Comparison of ENCODE assay signal across 10 cellular contexts in the genomic region with DNA sequence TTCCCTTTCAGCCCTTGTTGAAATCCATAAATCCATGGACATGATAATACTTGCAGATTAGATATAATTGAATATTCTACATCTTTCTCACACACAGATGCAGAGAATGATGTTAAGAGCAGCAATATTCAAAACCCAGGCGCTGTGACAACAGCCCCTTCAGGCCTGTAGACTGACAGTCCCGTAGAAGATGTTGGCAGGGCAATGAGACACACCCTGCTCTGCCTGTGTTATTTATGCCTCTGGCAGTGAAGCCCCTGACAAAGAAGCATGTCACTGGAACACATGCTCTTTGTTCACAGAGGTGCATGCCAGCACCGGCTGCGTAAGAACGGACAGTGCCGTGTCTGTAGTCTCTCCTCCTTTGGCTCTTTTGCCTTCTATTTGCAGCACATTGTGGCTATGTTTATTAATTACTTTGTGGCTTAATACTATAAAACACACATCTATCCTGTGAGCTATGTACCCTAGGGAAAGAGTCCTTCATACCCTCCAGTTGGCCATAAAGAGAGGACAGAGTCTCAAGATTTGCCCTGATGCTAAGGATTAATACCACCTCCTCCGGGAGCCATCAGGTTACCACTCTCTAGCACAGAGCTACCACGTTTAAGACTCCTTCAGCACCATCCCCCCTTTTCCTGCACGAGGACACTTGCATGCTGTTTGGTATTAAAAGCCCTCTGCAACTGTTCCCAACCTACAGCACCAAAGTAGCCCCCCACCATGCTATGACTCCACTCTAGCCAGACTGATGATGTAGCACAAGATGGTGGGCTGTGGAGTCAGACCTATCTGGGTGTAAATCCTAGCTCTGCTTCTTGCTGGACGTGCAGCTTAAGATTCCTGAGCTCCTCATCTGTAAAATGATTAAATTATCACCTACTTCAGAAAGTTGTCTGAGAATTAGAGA. TPM values are rescaled to one million over a fixed set of nuclear protein-coding genes. Genes with fewer than 3 reads are reported as not detected.
DNase-seq lines count a peak whose midpoint lies in the region; ATAC-seq and TF ChIP-seq lines count a peak whose summit lies in the region.
"Had no signal": no experiment of that assay in that cellular context is flagged by ENCODE, and none has a peak within 500 bp of the region (broad histone marks: within the 10 kb centered on the region; RNA-seq: fewer than 3 reads in every experiment).

No MANE protein-coding gene starts in this region.

- H4K20me1 ChIP-seq in IMR-90 (ENCODE audit: insufficient read depth, low read length) (peaks cover 12% of the 10 kb centered on the region), SK-N-SH (ENCODE audit: insufficient read depth) (peaks cover 7% of the 10 kb centered on the region; the same call in 1 of the 2 replicates)

- H3K4me1 Mint-ChIP-seq in activated CD4-positive, alpha-beta memory T cell treated with anti-CD3 and anti-CD28 coated beads for 36 hours (ENCODE audit: low read depth), result peaks cover 21% of the 10 kb centered on the region

- H3K27me3 ChIP-seq in IMR-90 (ENCODE audit: control insufficient read depth, insufficient read depth, low read length) (no peaks in the 10 kb centered on the region; the same call in 1 of the 2 replicates), SK-N-SH (ENCODE audit: insufficient read depth) (no peaks in the 10 kb centered on the region), H7 (ENCODE audit: control insufficient read depth, insufficient read depth, low read length) (peaks cover 58% of the 10 kb centered on the region)

- H3K36me3 Mint-ChIP-seq in activated CD4-positive, alpha-beta memory T cell treated with anti-CD3 and anti-CD28 coated beads for 36 hours, result no peaks in the 10 kb centered on the region

- H2BK15ac ChIP-seq in IMR-90 (ENCODE audit: low read depth, low read length), result no peak overlapping the region

- no peak overlapping the region for H3K56ac ChIP-seq in IMR-90 (ENCODE audit: extremely low read depth, insufficient read depth, low read length)

- TF ChIP-seq CTCF in IMR-90 (conservative IDR thresholded peaks at IDR 0.05; ENCODE audit: low read depth, low read length) (no peak), SK-N-SH (IDR thresholded peaks at IDR 0.05) (no peak)

- TF ChIP-seq EP300 in SK-N-SH (IDR thresholded peaks at IDR 0.05; ENCODE audit: borderline replicate concordance in 1 of 2, low read depth in 1 of 2, low read length in 1 of 2), result peak in 1 of 2 experiments; percentile 57; a peak in 1 of 4 replicates

- TF ChIP-seq POLR2A in IMR-90 (IDR thresholded peaks at IDR 0.05; ENCODE audit: low read depth, low read length), result no peak

- H3K23ac ChIP-seq in IMR-90 (ENCODE audit: low read depth, low read length), result peak overlapping the region; percentile 56

- no peaks in the 10 kb centered on the region for H3K36me3 ChIP-seq in IMR-90 (ENCODE audit: control insufficient read depth, insufficient read depth, low read length)
- H3K36me3 ChIP-seq in SK-N-SH (replicated peaks in 1 of 2; ENCODE audit: control insufficient read depth in 1 of 2, insufficient read depth in 2 of 2, low read length in 1 of 2), result no peaks in the 10 kb centered on the region
- H3K36me3 ChIP-seq in H7 (replicated peaks; ENCODE audit: control insufficient read depth, insufficient read depth, low read length), result no peaks in the 10 kb centered on the region

- no peak overlapping the region for H3K4me3 ChIP-seq in IMR-90 (ENCODE audit: insufficient read depth, low read depth, low read length)
- H3K4me3 ChIP-seq in SK-N-SH (ENCODE audit: low read depth in 2 of 2, low read length in 1 of 2), result no peak overlapping the region
- no peak overlapping the region for H3K4me3 ChIP-seq in H7 (ENCODE audit: insufficient read depth, low read depth, low read length)

- no TSS peak for BruUV-seq in IMR-90 (replicated peaks; lab: Mats Ljungman, UMichigan)

- H3K9me3 Mint-ChIP-seq in activated CD4-positive, alpha-beta memory T cell treated with anti-CD3 and anti-CD28 coated beads for 36 hours, result no peaks in the 10 kb centered on the region

- no peak for DNase-seq in IMR-90
- DNase-seq in SK-N-SH, result peak; percentile 61
- peak; percentile 17 to 85 (median 66) for DNase-seq in head of caudate nucleus
- peak; percentile 68 for DNase-seq in putamen (ENCODE audit: low spot score)
- no peak for DNase-seq in activated CD4-positive, alpha-beta memory T cell treated with anti-CD3 and anti-CD28 coated beads for 36 hours
- DNase-seq in SIG-M5 treated with dmso at 0.1 percent for 504 hours (lab: John Stamatoyannopoulos, UW; ENCODE audit: unreplicated experiment), result no peak
- no peak for DNase-seq in H7

- no peak overlapping the region for H3K18ac ChIP-seq in IMR-90 (ENCODE audit: low read depth, low read length)

- H3K9me3 ChIP-seq in IMR-90 (ENCODE audit: control insufficient read depth, insufficient read depth, low read length) (no peaks in the 10 kb centered on the region), SK-N-SH (no peaks in the 10 kb centered on the region)

- no peak overlapping the region for H3K27ac ChIP-seq in IMR-90 (ENCODE audit: insufficient read depth, low read length)
- peak overlapping the region in 1 of 2 experiments; percentile 64; a peak in 2 of 4 replicates for H3K27ac ChIP-seq in SK-N-SH (ENCODE audit: low read depth in 2 of 2, low read length in 1 of 2)

- dilution Hi-C loops in IMR-90 (cut with HindIII; ENCODE audit: low sequenced_read_pairs, unreplicated experiment), result no loop called here

- ATAC-seq in IMR-90 (ENCODE audit: low read depth) (no peak), GM19395 (IDR thresholded peaks at IDR 0.05; ENCODE audit: unreplicated experiment) (no peak)
- ATAC-seq: esophagus mucosa had no signal

- peaks cover 0 to 8% of the 10 kb centered on the region in 2 experiments; a peak in 2 of 4 replicates for H3K79me1 ChIP-seq in IMR-90 (ENCODE audit: low read depth in 1 of 2, low read length in 2 of 2)

- POLR2A ChIA-PET in IMR-90 (lab: Charles Lee; ENCODE audit: unreplicated experiment) (no interaction called here), SK-N-SH (lab: Yijun Ruan, JAX) (interaction anchor here (1.0 kb wide), 1 partner anchor 59 kb away, joined by 4 read pairs; the partner anchor contains the start of gene TRMO)
- POLR2A ChIA-PET in activated CD4-positive, alpha-beta memory T cell treated with anti-CD3 and anti-CD28 coated beads for 36 hours (lab: Charles Lee), result interaction anchor here (1.8 to 3.0 kb wide), 2 partner anchors 22 to 348 kb away, joined by 7 to 9 read pairs; partner anchors contain the start of genes NCBP1 and TSTD2

- no peak overlapping the region for H4K8ac ChIP-seq in IMR-90 (ENCODE audit: low read depth in 2 of 2, low read length in 2 of 2)

- H3K27ac Mint-ChIP-seq in activated CD4-positive, alpha-beta memory T cell treated with anti-CD3 and anti-CD28 coated beads for 36 hours, result no peak overlapping the region

- no peaks in the 10 kb centered on the region for H3K9me2 ChIP-seq in SK-N-SH

- no peak overlapping the region for H2BK120ac ChIP-seq in IMR-90 (ENCODE audit: low read depth, low read length)

- H2AFZ ChIP-seq in IMR-90 (replicated peaks; ENCODE audit: low read length, poor library complexity) (no peak overlapping the region), SK-N-SH (ENCODE audit: low read depth) (no peak overlapping the region)

- TF ChIP-seq RAD21 in IMR-90 (IDR thresholded peaks at IDR 0.05; ENCODE audit: low read length), result no peak
- no peak for TF ChIP-seq RAD21 in SK-N-SH (IDR thresholded peaks at IDR 0.05; ENCODE audit: low read length)

- no peak overlapping the region for H4K5ac ChIP-seq in IMR-90 (ENCODE audit: low read depth, low read length)

- CTCF ChIA-PET in IMR-90 (lab: Yijun Ruan, JAX) (no interaction called here), SK-N-SH (lab: Yijun Ruan, JAX) (interaction anchor here (0.7 to 9.2 kb wide), 6 partner anchors 9 to 59 kb away, joined by 3 to 90 read pairs (median 4); partner anchors contain the start of gene TRMO)
- CTCF ChIA-PET in activated CD4-positive, alpha-beta memory T cell treated with anti-CD3 and anti-CD28 coated beads for 36 hours (lab: Charles Lee), result interaction anchor here (1.0 to 5.0 kb wide), 3 partner anchors 53 to 92 kb away, joined by 3 to 36 read pairs (median 20); partner anchors contain the start of gene TRMO

- intact Hi-C loops in IMR-90 (cut with micrococcal nuclease) (no loop called here), head of caudate nucleus (cut with DNase I) (loop anchor here (5.0 kb wide), 3 partner anchors 59 to 284 kb away; partner anchors contain the start of genes NANS, TRMO and XPA)
- intact Hi-C loops in activated CD4-positive, alpha-beta memory T cell treated with anti-CD3 and anti-CD28 coated beads for 36 hours (cut with micrococcal nuclease), result loop anchor here (5.0 kb wide), 1 partner anchor 121 kb away; no protein-coding TSS in a partner anchor

- peaks cover 2% of the 10 kb centered on the region; the same call in 1 of the 2 replicates for H3K9me1 ChIP-seq in IMR-90 (ENCODE audit: insufficient read depth, low read length)

- H2AK9ac ChIP-seq in IMR-90 (replicated peaks; ENCODE audit: low read depth, low read length, poor library complexity), result peak overlapping the region; percentile 57

- H3K14ac ChIP-seq in IMR-90 (replicated peaks; ENCODE audit: low read depth, low read length), result no peak overlapping the region

- peaks cover 27% of the 10 kb centered on the region for H3K79me2 ChIP-seq in SK-N-SH (ENCODE audit: insufficient read depth)

- H3K4ac ChIP-seq in IMR-90 (ENCODE audit: low read depth, low read length), result 0 out of 2 replicates have a peak overlapping the region, but pooled peaks have one; percentile 17

- H3K9ac ChIP-seq in IMR-90 (ENCODE audit: low read depth, low read length) (no peak overlapping the region), SK-N-SH (no peak overlapping the region)

- no peak overlapping the region for H3K4me2 ChIP-seq in IMR-90 (ENCODE audit: low read depth, low read length)
- no peak overlapping the region for H3K4me2 ChIP-seq in SK-N-SH

- H2BK5ac ChIP-seq in IMR-90 (ENCODE audit: low read depth, low read length, poor library complexity, severe bottlenecking), result no peak overlapping the region

- in situ Hi-C loops in IMR-90 (cut with MboI; ENCODE audit: low sequenced_read_pairs), result no loop called here

- H2AK5ac ChIP-seq in IMR-90 (ENCODE audit: low read depth, low read length), result no peak overlapping the region

- no peak overlapping the region for H3K4me3 Mint-ChIP-seq in activated CD4-positive, alpha-beta memory T cell treated with anti-CD3 and anti-CD28 coated beads for 36 hours

- no peak overlapping the region for H4K91ac ChIP-seq in IMR-90 (ENCODE audit: insufficient read depth, low read depth, low read length)

- 65% methylated on average over 4 of the region's 10 CpGs; no CpG with 5 or more reads in 1 of the 2 experiments for whole genome bisulfite sequencing in IMR-90 (ENCODE audit: extremely low coverage in 2 of 2, insufficient read length in 1 of 2), 2 experiments
- WGBS in SK-N-SH (ENCODE audit: low lambda C conversion rate), result 79% methylated on average over 10 of the region's 10 CpGs

- H3K4me1 ChIP-seq in IMR-90 (ENCODE audit: control insufficient read depth, insufficient read depth, low read length) (peaks cover 3% of the 10 kb centered on the region; the same call in 1 of the 2 replicates), SK-N-SH (ENCODE audit: control insufficient read depth in 1 of 2, insufficient read depth in 2 of 2, low read depth in 1 of 2, low read length in 1 of 2) (peaks cover 4 to 25% of the 10 kb centered on the region in 2 experiments; a peak in 2 of 4 replicates)

- no peaks in the 10 kb centered on the region for H3K27me3 Mint-ChIP-seq in activated CD4-positive, alpha-beta memory T cell treated with anti-CD3 and anti-CD28 coated beads for 36 hours

- no peak overlapping the region for H2BK20ac ChIP-seq in IMR-90 (ENCODE audit: low read depth, low read length)

- H3F3A ChIP-seq in SK-N-SH (replicated peaks; ENCODE audit: insufficient read depth), result peaks cover 2% of the 10 kb centered on the region

RNA-seq across cellular contexts. Expression of gene ANP32B, which starts 2.0 kb away (rescaled TPM):
- 3.9 and 9.4 TPM in 2 replicates for total RNA-seq in IMR-90 (2012; rRNA removed)
- polyA plus RNA-seq in IMR-90 (2012; rRNA removed) (40.7 and 46.8 TPM in 2 replicates), SK-N-SH (2012; rRNA removed) (21.6 and 28.4 TPM in 2 replicates)
- 9.5 and 10.7 TPM in 2 replicates for polyA plus RNA-seq in IMR-90 (2012; cell fraction: cytosol; rRNA removed)
- 3.9 and 12.4 TPM in 2 replicates for polyA plus RNA-seq in IMR-90 (2012; cell fraction: nucleus; rRNA removed; ENCODE audit: low replicate concordance)
- 42.1 and 66.2 TPM in 2 replicates for polyA plus RNA-seq in SK-N-SH (2012; cell fraction: cytosol; rRNA removed)
- polyA plus RNA-seq in SK-N-SH (2012; cell fraction: nucleus; rRNA removed), result 11.4 and 12.7 TPM in 2 replicates
- 100 to 1,000 TPM; 352 to 358 TPM for total RNA-seq in activated CD4-positive, alpha-beta memory T cell treated with anti-CD3 and anti-CD28 coated beads for 36 hours
- total RNA-seq in H7 (2014; rRNA removed; shearing (Covaris generic)), result 6.7 and 10.6 TPM in 2 replicates

RNA-seq across cellular contexts. Expression of gene HEMGN, which starts 43.2 kb away (rescaled TPM):
- not detected in 2 replicates for total RNA-seq in IMR-90 (2012; rRNA removed)
- polyA plus RNA-seq in IMR-90 (2012; rRNA removed) (not detected in 2 replicates), SK-N-SH (2012; rRNA removed) (not detected in 2 replicates)
- not detected in 2 replicates for polyA plus RNA-seq in IMR-90 (2012; cell fraction: cytosol; rRNA removed)
- polyA plus RNA-seq in IMR-90 (2012; cell fraction: nucleus; rRNA removed; ENCODE audit: low replicate concordance), result not detected in 2 replicates
- not detected in 2 replicates for polyA plus RNA-seq in SK-N-SH (2012; cell fraction: cytosol; rRNA removed)
- not detected in 2 replicates for polyA plus RNA-seq in SK-N-SH (2012; cell fraction: nucleus; rRNA removed)
- total RNA-seq in activated CD4-positive, alpha-beta memory T cell treated with anti-CD3 and anti-CD28 coated beads for 36 hours, result under 1 TPM; 0.69 to 0.99 TPM
- total RNA-seq in H7 (2014; rRNA removed; shearing (Covaris generic)), result not detected in 2 replicates
- total RNA-seq: esophagus mucosa, pulmonary artery endothelial cell had no signal

RNA-seq across cellular contexts. Expression of gene TRMO, which starts 58.9 kb away (rescaled TPM):
- 17.5 and 19.9 TPM in 2 replicates for total RNA-seq in IMR-90 (2012; rRNA removed)
- 7.6 and 10.2 TPM in 2 replicates for polyA plus RNA-seq in IMR-90 (2012; rRNA removed)
- 3.2 and 5.4 TPM in 2 replicates for polyA plus RNA-seq in IMR-90 (2012; cell fraction: cytosol; rRNA removed)
- polyA plus RNA-seq in IMR-90 (2012; cell fraction: nucleus; rRNA removed; ENCODE audit: low replicate concordance), result 4.2 and 23.8 TPM in 2 replicates
- 8.1 and 11.8 TPM in 2 replicates for polyA plus RNA-seq in SK-N-SH (2012; rRNA removed)
- 7.8 and 10.0 TPM in 2 replicates for polyA plus RNA-seq in SK-N-SH (2012; cell fraction: cytosol; rRNA removed)
- polyA plus RNA-seq in SK-N-SH (2012; cell fraction: nucleus; rRNA removed), result 10.5 and 20.3 TPM in 2 replicates
- total RNA-seq in activated CD4-positive, alpha-beta memory T cell treated with anti-CD3 and anti-CD28 coated beads for 36 hours, result 10 to 100 TPM; 13.3 to 13.4 TPM
- 4.3 and 5.9 TPM in 2 replicates for total RNA-seq in H7 (2014; rRNA removed; shearing (Covaris generic))

Comparison
In these comparisons a context has a peak if more than half of its experiments do, and no peak if none do; other contexts are left out.
1. DNase-seq: peak in SK-N-SH (single experiment), head of caudate nucleus (42 of 42) and putamen (single experiment); none in IMR-90 (single experiment), activated CD4-positive, alpha-beta memory T cell treated with anti-CD3 and anti-CD28 coated beads for 36 hours (single experiment), SIG-M5 treated with dmso at 0.1 percent for 504 hours (single experiment) and H7 (single experiment).
2. RNA of gene ANP32B, which starts 2.0 kb away (total RNA-seq): 352 to 358 TPM in activated CD4-positive, alpha-beta memory T cell treated with anti-CD3 and anti-CD28 coated beads for 36 hours; 6.7 to 10.6 TPM in H7 and 3.9 to 9.4 TPM in IMR-90; every median in the first group is over 10 times any median in the second.